In the genomic region with DNA sequence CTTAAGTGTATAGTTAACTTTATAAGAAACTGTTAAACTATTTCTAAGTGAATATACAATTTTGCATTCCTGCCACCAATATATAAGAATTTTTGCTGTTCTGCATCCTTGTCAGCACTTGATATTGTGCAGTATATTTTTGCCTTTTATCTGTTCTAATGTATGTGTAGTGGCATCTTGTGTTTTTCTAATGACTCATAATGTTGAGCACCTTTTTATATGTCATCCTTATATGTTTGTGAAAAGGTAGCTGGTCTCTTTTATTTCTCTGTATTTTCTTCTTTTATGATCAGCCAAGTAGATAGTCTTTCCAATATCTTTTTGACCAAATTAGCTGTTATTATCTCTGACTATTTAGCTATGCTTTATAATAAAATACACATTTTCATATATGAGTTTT, we compare ENCODE assay signal across 29 cellular contexts.
"Had no signal": no experiment of that assay in that cellular context is flagged by ENCODE, and none has a peak within 500 bp of the region (broad histone marks: within the 10 kb centered on the region; RNA-seq: fewer than 3 reads in every experiment).

No MANE protein-coding gene starts in this region.

- H3K36me3 ChIP-seq: lower lobe of right lung, ovary, prostate gland, stomach, thyroid gland, transverse colon, upper lobe of left lung, vagina had no signal

- H3K4me1 Mint-ChIP-seq: naive B cell; natural killer cell; stimulated activated naive B cell treated with anti-CD40 and anti-IgM and Interleukin-4, amounts not matched to agents 10 μg/mL and 1 μg/mL and 100 μg/mL, for 72 hours had no signal

- H3K27me3 ChIP-seq: ovary, stomach, testis, thyroid gland, transverse colon, upper lobe of left lung, vagina had no signal

- H3K4me1 ChIP-seq: lower lobe of right lung, prostate gland, testis, thyroid gland, upper lobe of left lung, vagina had no signal

- H3K27ac ChIP-seq: lower lobe of right lung, ovary, prostate gland, skin epidermis, stomach, testis, thyroid gland, transverse colon, upper lobe of left lung, vagina had no signal

- ATAC-seq: left cardiac atrium; left lobe of liver; left ventricle myocardium superior; lower lobe of right lung; natural killer cell; right cardiac atrium; sciatic nerve; stimulated activated naive B cell treated with anti-CD40 and anti-IgM and Interleukin-4, amounts not matched to agents 10 μg/mL and 1 μg/mL and 100 μg/mL, for 72 hours; stimulated activated naive CD8-positive, alpha-beta T cell treated with anti-CD3 and anti-CD28 coated beads, Interleukin-15, Interleukin-2, amounts not matched to agents 100 U/mL and 50 U/mL, for 24 hours had no signal

- H3K27me3 Mint-ChIP-seq: naive B cell; stimulated activated naive B cell treated with anti-CD40 and anti-IgM and Interleukin-4, amounts not matched to agents 10 μg/mL and 1 μg/mL and 100 μg/mL, for 72 hours had no signal

- H3K36me3 Mint-ChIP-seq: natural killer cell had no signal

- H3K27ac Mint-ChIP-seq: natural killer cell; stimulated activated naive B cell treated with anti-CD40 and anti-IgM and Interleukin-4, amounts not matched to agents 10 μg/mL and 1 μg/mL and 100 μg/mL, for 72 hours had no signal

- H3K4me3 Mint-ChIP-seq: naive B cell; natural killer cell; stimulated activated naive B cell treated with anti-CD40 and anti-IgM and Interleukin-4, amounts not matched to agents 10 μg/mL and 1 μg/mL and 100 μg/mL, for 72 hours had no signal

- H3K9me3 Mint-ChIP-seq: natural killer cell; stimulated activated naive B cell treated with anti-CD40 and anti-IgM and Interleukin-4, amounts not matched to agents 10 μg/mL and 1 μg/mL and 100 μg/mL, for 72 hours had no signal

- H3K4me3 ChIP-seq: lower lobe of right lung, ovary, prostate gland, skin epidermis, stomach, testis, thyroid gland, transverse colon, upper lobe of left lung, vagina had no signal

- DNase-seq: hippocampal formation; kidney glomerular epithelial cell; left cardiac atrium; left ventricle myocardium superior; lower lobe of right lung; mammary epithelial cell; mesenchymal stem cell; naive B cell; natural killer cell; ovary; posterior cingulate gyrus; retina; right cardiac atrium; stimulated activated CD4-positive, alpha-beta T cell treated with anti-CD3 and anti-CD28 coated beads, Interleukin-12 subunit alpha, Interleukin-12 subunit beta, amount 100 ng/mL, for 4 hours; stimulated activated CD4-positive, alpha-beta T cell treated with anti-CD3 and anti-CD28 coated beads, Interleukin-15, amount 100 ng/mL, for 24 hours; stimulated activated CD4-positive, alpha-beta T cell treated with anti-CD3 and anti-CD28 coated beads, Interleukin-2, amount 100 ng/mL, for 24 hours; stimulated activated CD4-positive, alpha-beta T cell treated with anti-CD3 and anti-CD28 coated beads, Interleukin-4, amount 100 ng/mL, for 1 hour; stimulated activated naive B cell treated with anti-CD40 and anti-IgM and Interleukin-4, amounts not matched to agents 10 μg/mL and 1 μg/mL and 100 μg/mL, for 72 hours; stimulated activated naive CD8-positive, alpha-beta T cell treated with anti-CD3 and anti-CD28 coated beads, Interleukin-15, Interleukin-2, amounts not matched to agents 100 U/mL and 50 U/mL, for 24 hours; stomach; testis; thyroid gland; transverse colon; upper lobe of left lung had no signal

- H3K9me3 ChIP-seq: lower lobe of right lung, ovary, prostate gland, stomach, testis, thyroid gland, transverse colon, upper lobe of left lung, vagina had no signal
